Comparison of ENCODE assay signal across 31 cellular contexts in genomic region chr1:197686702-197687355, GRCh38.
"Had no signal": no experiment of that assay in that cellular context is flagged by ENCODE, and none has a peak within 500 bp of the region (broad histone marks: within the 10 kb centered on the region; RNA-seq: fewer than 3 reads in every experiment).

No MANE protein-coding gene starts in this region.

- FAIRE-seq: endothelial cell of umbilical vein, urothelium cell line had no signal

- H3K27ac ChIP-seq: coronary artery, esophagus muscularis mucosa, foreskin keratinocyte, gastroesophageal sphincter, heart right ventricle, ovary, psoas muscle, skin epidermis, spleen, thoracic aorta, tibial nerve, upper lobe of left lung had no signal

- H3K4me1 ChIP-seq: esophagus muscularis mucosa, gastroesophageal sphincter had no signal

- ATAC-seq: foreskin keratinocyte; gastroesophageal sphincter; heart right ventricle; left colon; left ventricle myocardium superior; natural killer cell; psoas muscle; right cardiac atrium; stimulated activated memory B cell treated with anti-CD40 and anti-IgM and Interleukin-4, amounts not matched to agents 10 μg/mL and 1 μg/mL and 100 μg/mL, for 72 hours had no signal

- H3K27me3 ChIP-seq: esophagus muscularis mucosa, foreskin keratinocyte, gastroesophageal sphincter, heart right ventricle, ovary, spleen, tibial nerve, upper lobe of left lung had no signal

- H3K4me3 Mint-ChIP-seq: memory B cell; natural killer cell; stimulated activated memory B cell treated with anti-CD40 and anti-IgM and Interleukin-4, amounts not matched to agents 10 μg/mL and 1 μg/mL and 100 μg/mL, for 72 hours; stimulated activated naive CD8-positive, alpha-beta T cell treated with anti-CD3 and anti-CD28 coated beads, Interleukin-15, Interleukin-2, amounts not matched to agents 100 ng/mL and 50 ng/mL, for 24 hours had no signal

- H3K36me3 ChIP-seq: esophagus muscularis mucosa, ovary, thoracic aorta, upper lobe of left lung had no signal

- H3K4me3 ChIP-seq: coronary artery, esophagus muscularis mucosa, gastroesophageal sphincter, heart right ventricle, lung, ovary, psoas muscle, skin epidermis, spleen, thoracic aorta, tibial nerve, upper lobe of left lung had no signal

- H3K27me3 Mint-ChIP-seq: memory B cell; stimulated activated memory B cell treated with anti-CD40 and anti-IgM and Interleukin-4, amounts not matched to agents 10 μg/mL and 1 μg/mL and 100 μg/mL, for 72 hours; stimulated activated naive CD8-positive, alpha-beta T cell treated with anti-CD3 and anti-CD28 coated beads, Interleukin-15, Interleukin-2, amounts not matched to agents 100 ng/mL and 50 ng/mL, for 24 hours had no signal

- H3K9me3 ChIP-seq: ovary had no signal

- DNase-seq: dermis blood vessel endothelial cell; effector memory CD4-positive, alpha-beta T cell; foreskin keratinocyte; glutamatergic neuron; heart right ventricle; hippocampal formation; islet precursor cell; kidney glomerular epithelial cell; left colon; left ventricle myocardium superior; natural killer cell; occipital lobe; ovary; posterior cingulate gyrus; psoas muscle; right cardiac atrium; spleen; stimulated activated CD4-positive, alpha-beta T cell treated with anti-CD3 and anti-CD28 coated beads, Interleukin-4, amount 100 ng/mL, for 4 hours; upper lobe of left lung had no signal

- H3K27ac Mint-ChIP-seq: memory B cell; natural killer cell; stimulated activated memory B cell treated with anti-CD40 and anti-IgM and Interleukin-4, amounts not matched to agents 10 μg/mL and 1 μg/mL and 100 μg/mL, for 72 hours; stimulated activated naive CD8-positive, alpha-beta T cell treated with anti-CD3 and anti-CD28 coated beads, Interleukin-15, Interleukin-2, amounts not matched to agents 100 ng/mL and 50 ng/mL, for 24 hours had no signal
